In the genomic region with DNA sequence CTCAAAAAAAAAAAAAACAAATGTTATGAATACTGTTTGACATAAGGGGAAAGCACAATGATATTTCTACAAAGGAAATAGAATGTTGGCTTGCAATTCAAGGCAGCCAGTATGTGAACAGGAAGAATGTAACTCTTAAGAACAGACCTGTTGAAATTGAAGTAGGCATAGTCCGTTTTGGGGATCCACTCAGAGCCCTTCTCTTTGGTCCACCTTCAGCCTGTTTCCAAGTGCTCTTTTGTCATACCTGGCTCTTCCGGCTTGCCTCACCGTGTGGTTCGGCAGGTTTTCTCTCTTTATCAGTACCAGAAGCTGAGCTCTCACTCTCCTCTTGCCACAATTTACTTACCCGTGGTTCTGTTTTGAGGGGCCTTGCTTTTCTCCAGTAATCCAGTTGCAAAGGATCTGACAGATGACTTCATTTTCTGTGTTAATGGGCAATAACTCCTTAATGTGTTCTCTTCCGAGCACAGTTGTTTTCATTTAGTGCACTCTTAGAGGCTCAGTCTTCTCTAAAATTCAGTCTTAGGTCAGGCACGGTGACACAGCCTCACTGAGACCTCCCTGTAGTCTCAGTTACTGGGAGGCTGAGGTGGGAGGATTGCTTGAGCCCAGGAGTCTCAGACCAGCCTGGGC, we compare ENCODE assay signal across 23 cellular contexts. TPM values are rescaled to one million over a fixed set of nuclear protein-coding genes. Genes with fewer than 3 reads are reported as not detected.
DNase-seq lines count a peak whose midpoint lies in the region; ATAC-seq, FAIRE-seq and TF ChIP-seq lines count a peak whose summit lies in the region.
"Had no signal": no experiment of that assay in that cellular context is flagged by ENCODE, and none has a peak within 500 bp of the region (broad histone marks: within the 10 kb centered on the region; RNA-seq: fewer than 3 reads in every experiment).

No MANE protein-coding gene starts in this region.

- WGBS in gastroesophageal sphincter (ENCODE audit: low coverage in 1 of 2), 2 donors: 40 to 60% methylated on average over 5 to 6 of the region's 7 CpGs

- peak overlapping the region in 1 of 2 donors; percentile 38 for H3K27ac ChIP-seq in breast epithelium
- H3K27ac ChIP-seq in gastroesophageal sphincter: peak overlapping the region; percentile 36 to 76 (median 73)
- H3K27ac ChIP-seq in vagina: peak overlapping the region; percentile 18
- H3K27ac ChIP-seq: 22Rv1 had no signal

- TF ChIP-seq EP300 in gastroesophageal sphincter (IDR thresholded peaks at IDR 0.05): no peak

- CTCF ChIA-PET in MCF 10A (lab: Yijun Ruan, JAX): interaction anchor here (0.8 to 1.4 kb wide), 2 partner anchors 134 to 221 kb away, joined by 3 read pairs; no protein-coding TSS in a partner anchor

- H3K36me3 ChIP-seq in breast epithelium: no peaks in the 10 kb centered on the region
- H3K36me3 ChIP-seq in gastroesophageal sphincter: no peaks in the 10 kb centered on the region
- no peaks in the 10 kb centered on the region for H3K36me3 ChIP-seq in mucosa of stomach (ENCODE audit: control insufficient read depth, insufficient read depth, low read length)
- H3K36me3 ChIP-seq in vagina: no peaks in the 10 kb centered on the region
- H3K36me3 ChIP-seq: heart left ventricle had no signal

- ATAC-seq in gastroesophageal sphincter: no peak
- ATAC-seq: HCT116; heart left ventricle; left ventricle myocardium superior; stimulated activated naive B cell treated with anti-CD40 and anti-IgM and Interleukin-4, amounts not matched to agents 10 μg/mL and 1 μg/mL and 100 μg/mL, for 72 hours had no signal

- H3K27ac Mint-ChIP-seq in MCF 10A (ENCODE audit: low read depth, unreplicated experiment): peak overlapping the region; percentile 21
- H3K27ac Mint-ChIP-seq: activated T-helper 2 cell treated with anti-CD3 and anti-CD28 coated beads, Interferon-gamma antibody, Interleukin-2, Interleukin-4, amounts not matched to agents 10 μg/mL and 5 μg/mL and 100 μg/mL, durations not matched to agents 14 hours and 24 hours and 36 hours; stimulated activated naive B cell treated with anti-CD40 and anti-IgM and Interleukin-4, amounts not matched to agents 10 μg/mL and 1 μg/mL and 100 μg/mL, for 72 hours had no signal

- intact Hi-C loops in MCF 10A (cut with micrococcal nuclease) (no loop called here), breast epithelium (cut with DNase I; ENCODE audit: low total_unique reads) (no loop called here), vagina (cut with DNase I) (no loop called here)

- TF ChIP-seq POLR2A in breast epithelium (IDR thresholded peaks at IDR 0.05): no peak
- no peak for TF ChIP-seq POLR2A in gastroesophageal sphincter (IDR thresholded peaks at IDR 0.05)
- TF ChIP-seq POLR2A in vagina (IDR thresholded peaks at IDR 0.05): no peak

- H3K27me3 ChIP-seq in breast epithelium (no peaks in the 10 kb centered on the region), gastroesophageal sphincter (no peaks in the 10 kb centered on the region), mucosa of stomach (ENCODE audit: control insufficient read depth, insufficient read depth, low read length) (no peaks in the 10 kb centered on the region), vagina (no peaks in the 10 kb centered on the region)
- H3K27me3 ChIP-seq: heart left ventricle had no signal

- H3K9me3 ChIP-seq in breast epithelium: no peaks in the 10 kb centered on the region
- no peaks in the 10 kb centered on the region for H3K9me3 ChIP-seq in gastroesophageal sphincter
- no peaks in the 10 kb centered on the region for H3K9me3 ChIP-seq in mucosa of stomach (ENCODE audit: control insufficient read depth, low read length)
- H3K9me3 ChIP-seq in vagina: no peaks in the 10 kb centered on the region
- H3K9me3 ChIP-seq: heart left ventricle had no signal

- DNase-seq in MCF 10A (ENCODE audit: unreplicated experiment) (no peak), breast epithelium (ENCODE audit: low spot score in 2 of 2) (no peak), vagina (ENCODE audit: extremely low spot score in 2 of 2) (no peak), D721Med (ENCODE audit: insufficient read length, low spot score) (no peak), C1 segment of cervical spinal cord (lab: John Stamatoyannopoulos, UW) (no peak)
- DNase-seq in activated CD8-positive, alpha-beta memory T cell treated with anti-CD3 and anti-CD28 coated beads, Interleukin-2, amount 50 U/mL, for 48 hours: no peak
- DNase-seq: CD8-positive, alpha-beta memory T cell; DMS79; heart left ventricle; left ventricle myocardium superior; NCI-H1092; NCI-H1930; NCI-H82; nucleus accumbens; SHP77; stimulated activated naive B cell treated with anti-CD40 and anti-IgM and Interleukin-4, amounts not matched to agents 10 μg/mL and 1 μg/mL and 100 μg/mL, for 72 hours had no signal

- H3K4me3 Mint-ChIP-seq in MCF 10A (ENCODE audit: unreplicated experiment): no peak overlapping the region
- H3K4me3 Mint-ChIP-seq: CD8-positive, alpha-beta memory T cell; stimulated activated naive B cell treated with anti-CD40 and anti-IgM and Interleukin-4, amounts not matched to agents 10 μg/mL and 1 μg/mL and 100 μg/mL, for 72 hours had no signal

- H3K27me3 Mint-ChIP-seq in MCF 10A (ENCODE audit: insufficient read depth, unreplicated experiment): no peaks in the 10 kb centered on the region
- H3K27me3 Mint-ChIP-seq: brain had no signal

- BruUV-seq in MCF 10A (replicated peaks; lab: Mats Ljungman, UMichigan): no TSS peak

- TF ChIP-seq CTCF in MCF 10A (IDR thresholded peaks at IDR 0.05; ENCODE audit: unreplicated experiment) (no peak), breast epithelium (IDR thresholded peaks at IDR 0.05) (no peak), gastroesophageal sphincter (IDR thresholded peaks at IDR 0.05) (no peak), vagina (IDR thresholded peaks at IDR 0.05) (no peak), D721Med (IDR thresholded peaks at IDR 0.05; ENCODE audit: insufficient read depth, missing control alignments) (no peak)

- no peaks in the 10 kb centered on the region for H3K9me3 Mint-ChIP-seq in MCF 10A (ENCODE audit: unreplicated experiment)
- H3K9me3 Mint-ChIP-seq: activated T-helper 2 cell treated with anti-CD3 and anti-CD28 coated beads, Interferon-gamma antibody, Interleukin-2, Interleukin-4, amounts not matched to agents 10 μg/mL and 5 μg/mL and 100 μg/mL, durations not matched to agents 14 hours and 24 hours and 36 hours; brain; CD8-positive, alpha-beta memory T cell; stimulated activated naive B cell treated with anti-CD40 and anti-IgM and Interleukin-4, amounts not matched to agents 10 μg/mL and 1 μg/mL and 100 μg/mL, for 72 hours had no signal

- no peak for FAIRE-seq in D721Med (lab: Jason Lieb, UNC)

- H3K4me1 ChIP-seq in breast epithelium (no peaks in the 10 kb centered on the region), gastroesophageal sphincter (peaks cover 0 to 84% (median 3%) of the 10 kb centered on the region in 3 donors), mucosa of stomach (ENCODE audit: control insufficient read depth, insufficient read depth, low read length) (peaks cover 67% of the 10 kb centered on the region), vagina (peaks cover 21% of the 10 kb centered on the region)

- POLR2A ChIA-PET in MCF 10A (lab: Yijun Ruan, JAX): interaction anchor here (0.6 to 1.1 kb wide), 2 partner anchors 82 to 163 kb away, joined by 3 read pairs; no protein-coding TSS in a partner anchor

- H3K4me1 Mint-ChIP-seq in MCF 10A (ENCODE audit: insufficient read depth, unreplicated experiment): peaks cover 33% of the 10 kb centered on the region
- H3K4me1 Mint-ChIP-seq: stimulated activated naive B cell treated with anti-CD40 and anti-IgM and Interleukin-4, amounts not matched to agents 10 μg/mL and 1 μg/mL and 100 μg/mL, for 72 hours had no signal

- H3K4me3 ChIP-seq in breast epithelium (no peak overlapping the region), gastroesophageal sphincter (no peak overlapping the region), mucosa of stomach (ENCODE audit: low read length) (no peak overlapping the region), vagina (no peak overlapping the region)
- H3K4me3 ChIP-seq: heart left ventricle, smooth muscle cell had no signal

- H3K9ac ChIP-seq in mucosa of stomach (ENCODE audit: low read length): peak overlapping the region; percentile 20

- H3K36me3 Mint-ChIP-seq in MCF 10A (ENCODE audit: insufficient read depth, unreplicated experiment): no peaks in the 10 kb centered on the region

RNA-seq across cellular contexts. Expression of gene ABHD17C, which starts 6.7 kb away (rescaled TPM):
- 10.1 and 11.9 TPM in 2 replicates for total RNA-seq in MCF 10A (2022)
- total RNA-seq in breast epithelium: 1 to 10 TPM; 1.3 to 5.2 (median 5.1) TPM
- 1 to 10 TPM; 1.4 to 5.4 (median 3.5) TPM for total RNA-seq in gastroesophageal sphincter
- total RNA-seq in vagina: 12.5 TPM
